Comparison of ENCODE assay signal across 20 cellular contexts in genomic region chr5:138972230-138972629, GRCh38.
DNase-seq lines count a peak whose midpoint lies in the region; ATAC-seq lines count a peak whose summit lies in the region.
"Had no signal": no experiment of that assay in that cellular context is flagged by ENCODE, and none has a peak within 500 bp of the region (broad histone marks: within the 10 kb centered on the region; RNA-seq: fewer than 3 reads in every experiment).

No MANE protein-coding gene starts in this region.

- DNase-seq in NCI-H2171 treated with DMSO at 0.1 percent for 48 hours (lab: John Stamatoyannopoulos, UW) (peak; percentile 15), NCI-H2171 (lab: John Stamatoyannopoulos, UW) (no peak), fibroblast of gingiva (ENCODE audit: low read depth) (peak; percentile 52), left ventricle myocardium superior (peak; percentile 52), H4 (ENCODE audit: low spot score) (no peak), NOMO-1 treated with dmso at 0.1 percent for 144 hours (lab: John Stamatoyannopoulos, UW; ENCODE audit: unreplicated experiment) (no peak), SIG-M5 treated with dmso at 0.1 percent for 504 hours (lab: John Stamatoyannopoulos, UW; ENCODE audit: unreplicated experiment) (no peak), globus pallidus (ENCODE audit: low spot score) (no peak)
- DNase-seq: activated B cell treated with CpG ODN at 0.5 μM for 24 hours; activated CD4-positive, alpha-beta T cell treated with anti-CD3 and anti-CD28 coated beads, Interleukin-2, amount 50 U/mL, for 4 hours; activated CD8-positive, alpha-beta memory T cell treated with anti-CD3 and anti-CD28 coated beads, Interleukin-2, amount 50 U/mL, for 4 hours; activated naive CD8-positive, alpha-beta T cell treated with anti-CD3 and anti-CD28 coated beads, Interleukin-2, amount 10 ng/mL, durations not matched to agents 7 days and 5 days; brain microvascular endothelial cell; hippocampal formation; NCI-H1092; NK-92 treated with Interleukin-12 subunit alpha and Interleukin-12 subunit beta, amount 100 ng/mL, for 24 hours; psoas muscle; stimulated activated CD4-positive, alpha-beta T cell treated with anti-CD3 and anti-CD28 coated beads, Interleukin-1b, Interleukin-23, amount 100 ng/mL, for 48 hours; testis had no signal

- ATAC-seq in left ventricle myocardium superior: peak; percentile 41
- ATAC-seq: HepG2, psoas muscle had no signal

- intact Hi-C loops in left ventricle myocardium superior (cut with micrococcal nuclease): no loop called here

Comparison
In these comparisons a context has a peak if more than half of its experiments do, and no peak if none do; other contexts are left out.
1. DNase-seq: peak in NCI-H2171 treated with DMSO at 0.1 percent for 48 hours (single experiment), fibroblast of gingiva (single experiment) and left ventricle myocardium superior (single experiment); none in NCI-H2171 (single experiment), H4 (single experiment), NOMO-1 treated with dmso at 0.1 percent for 144 hours (single experiment), SIG-M5 treated with dmso at 0.1 percent for 504 hours (single experiment) and globus pallidus (single experiment).